Comparison of ENCODE assay signal across 11 cellular contexts in genomic region chr2:111647359-111647758, GRCh38.
"Had no signal": no experiment of that assay in that cellular context is flagged by ENCODE, and none has a peak within 500 bp of the region (broad histone marks: within the 10 kb centered on the region; RNA-seq: fewer than 3 reads in every experiment).

No MANE protein-coding gene starts in this region.

- DNase-seq: GM23248, GOT3, H7, H9, HCEC 1CT, HFFc6 had no signal

- H2AFZ ChIP-seq: GM23248, GM23338 had no signal

- H3K9ac ChIP-seq: GM23248 had no signal

- H3K27ac ChIP-seq: GM23248 had no signal

- H3K36me3 ChIP-seq: HAP-1 had no signal

- H3K4me3 ChIP-seq: GM23248, GM23338, HAP-1 had no signal

- FAIRE-seq: H1, H54 had no signal

- H3K9me3 ChIP-seq: HAP-1 had no signal

- H3K4me2 ChIP-seq: GM23338 had no signal

- ATAC-seq: GM23338, HCT116 had no signal

- H3K4me1 ChIP-seq: HAP-1 had no signal
